ENCODE assay signal across 19 cellular contexts in genomic region chr15:32886441-32886840, GRCh38.
DNase-seq lines count a peak whose midpoint lies in the region; ATAC-seq, FAIRE-seq and TF ChIP-seq lines count a peak whose summit lies in the region.
"Had no signal": no experiment of that assay in that cellular context is flagged by ENCODE, and none has a peak within 500 bp of the region (broad histone marks: within the 10 kb centered on the region; RNA-seq: fewer than 3 reads in every experiment).

No MANE protein-coding gene starts in this region.

- TF ChIP-seq POLR2A in gastroesophageal sphincter (IDR thresholded peaks at IDR 0.05), result no peak

- no peak for DNase-seq in ascending aorta (ENCODE audit: low spot score in 2 of 2)
- peak; percentile 40 for DNase-seq in neural progenitor cell (ENCODE audit: low spot score)
- DNase-seq in A673 (ENCODE audit: low spot score), result no peak
- DNase-seq in NK-92 (lab: John Stamatoyannopoulos, UW; ENCODE audit: unreplicated experiment), result no peak
- no peak for DNase-seq in NK-92 treated with Interleukin-12 subunit alpha and Interleukin-12 subunit beta, amount 100 ng/mL, for 24 hours (lab: John Stamatoyannopoulos, UW)
- no peak for DNase-seq in GM19239 (ENCODE audit: insufficient read length, low spot score)
- DNase-seq: CD8-positive, alpha-beta T cell; DMS79; GOT3; NCI-H1105 treated with DMSO at 0.1 percent for 48 hours; NCI-H1694 treated with DMSO at 0.1 percent for 48 hours; NCI-H2107; NCI-H226; NCI-H524 treated with DMSO at 0.1 percent for 48 hours; SHP77 had no signal

- H4K20me1 ChIP-seq in neural progenitor cell (ENCODE audit: low read depth), result no peaks in the 10 kb centered on the region
- H4K20me1 ChIP-seq: BLaER1 had no signal

- CTCF ChIA-PET in A673 (lab: Charles Lee), result interaction anchor here (0.6 kb wide), 1 partner anchor 70 kb away, joined by 8 read pairs; no protein-coding TSS in a partner anchor

- H3K4me3 ChIP-seq in ascending aorta (no peak overlapping the region), gastroesophageal sphincter (no peak overlapping the region), neural progenitor cell (no peak overlapping the region), A673 (ENCODE audit: low read depth, low read length, poor library complexity, severe bottlenecking) (no peak overlapping the region)
- H3K4me3 ChIP-seq: BLaER1 had no signal

- H3K4me3 Mint-ChIP-seq in neural progenitor cell, result no peak overlapping the region
- H3K4me3 Mint-ChIP-seq: CD8-positive, alpha-beta T cell had no signal

- no peak overlapping the region for H2AFZ ChIP-seq in neural progenitor cell (replicated peaks)

- H3K4me2 ChIP-seq in neural progenitor cell, result peak overlapping the region; percentile 41
- H3K4me2 ChIP-seq: BLaER1 had no signal

- WGBS in gastroesophageal sphincter (ENCODE audit: low coverage in 1 of 2), 2 donors, result 40 to 49% methylated on average over 1 to 4 of the region's 8 CpGs

- peaks cover 16% of the 10 kb centered on the region for H3K4me1 Mint-ChIP-seq in neural progenitor cell

- peaks cover 15% of the 10 kb centered on the region for H3F3A ChIP-seq in neural progenitor cell (ENCODE audit: low read depth)

- peaks cover 0 to 4% of the 10 kb centered on the region in 2 donors for H3K4me1 ChIP-seq in ascending aorta
- peaks cover 0 to 54% (median 15%) of the 10 kb centered on the region in 3 donors for H3K4me1 ChIP-seq in gastroesophageal sphincter
- H3K4me1 ChIP-seq in neural progenitor cell, result peaks cover 15% of the 10 kb centered on the region
- no peaks in the 10 kb centered on the region for H3K4me1 ChIP-seq in A673 (ENCODE audit: insufficient read depth, low read length, poor library complexity, severe bottlenecking)
- H3K4me1 ChIP-seq: BLaER1 had no signal

- H3K79me2 ChIP-seq in neural progenitor cell (ENCODE audit: low read depth), result no peaks in the 10 kb centered on the region

- H3K27ac ChIP-seq in ascending aorta (peak overlapping the region; percentile 47 to 71), gastroesophageal sphincter (peak overlapping the region; percentile 80 to 81 (median 81)), neural progenitor cell (no peak overlapping the region), A673 (ENCODE audit: low read depth, low read length, poor library complexity, severe bottlenecking) (no peak overlapping the region)
- H3K27ac ChIP-seq: BLaER1 had no signal

- H3K27me3 ChIP-seq in ascending aorta (no peaks in the 10 kb centered on the region), gastroesophageal sphincter (no peaks in the 10 kb centered on the region), neural progenitor cell (no peaks in the 10 kb centered on the region), A673 (replicated peaks; ENCODE audit: insufficient read depth, low read depth, low read length, poor library complexity) (no peaks in the 10 kb centered on the region)
- H3K27me3 ChIP-seq: BLaER1 had no signal

- POLR2A ChIA-PET in A673 (lab: Charles Lee; ENCODE audit: low non-redundant PET), result no interaction called here

- peaks cover 8% of the 10 kb centered on the region for H3K9me3 Mint-ChIP-seq in neural progenitor cell
- H3K9me3 Mint-ChIP-seq: CD8-positive, alpha-beta T cell had no signal

- intact Hi-C loops in ascending aorta (cut with DNase I), result no loop called here
- intact Hi-C loops in A673 (cut with micrococcal nuclease; ENCODE audit: unreplicated experiment), result no loop called here

- TF ChIP-seq CTCF in ascending aorta (IDR thresholded peaks at IDR 0.05) (no peak), gastroesophageal sphincter (IDR thresholded peaks at IDR 0.05) (no peak), neural progenitor cell (IDR thresholded peaks at IDR 0.05) (no peak), A673 (conservative IDR thresholded peaks at IDR 0.05; ENCODE audit: low read depth, low read length) (no peak)

- H3K9ac ChIP-seq in neural progenitor cell, result no peak overlapping the region
- H3K9ac ChIP-seq: BLaER1 had no signal

- no peak for TF ChIP-seq EP300 in gastroesophageal sphincter (IDR thresholded peaks at IDR 0.05)

- no peaks in the 10 kb centered on the region for H3K27me3 Mint-ChIP-seq in neural progenitor cell (ENCODE audit: insufficient read depth, low read depth)

- no peak overlapping the region for H3K27ac Mint-ChIP-seq in neural progenitor cell
- H3K27ac Mint-ChIP-seq: CD8-positive, alpha-beta T cell had no signal

- H3K36me3 Mint-ChIP-seq in neural progenitor cell, result peaks cover 2% of the 10 kb centered on the region
- H3K36me3 Mint-ChIP-seq: CD8-positive, alpha-beta T cell had no signal

- no peak for FAIRE-seq in GM19239 (lab: Jason Lieb, UNC)
- FAIRE-seq: D721Med, RCC 7860 had no signal

- no TSS peak for BruUV-seq in A673 (replicated peaks; lab: Mats Ljungman, UMichigan)

- H3K36me3 ChIP-seq in ascending aorta (no peaks in the 10 kb centered on the region), gastroesophageal sphincter (no peaks in the 10 kb centered on the region), neural progenitor cell (no peaks in the 10 kb centered on the region), A673 (ENCODE audit: insufficient read depth, low read length, poor library complexity, severe bottlenecking) (no peaks in the 10 kb centered on the region)
- H3K36me3 ChIP-seq: BLaER1 had no signal

- ATAC-seq in gastroesophageal sphincter, result no peak
- ATAC-seq: CD8-positive, alpha-beta T cell had no signal

- H3K9me3 ChIP-seq in ascending aorta, result peaks cover 0 to 2% of the 10 kb centered on the region in 2 donors
- H3K9me3 ChIP-seq in gastroesophageal sphincter, result peaks cover 0 to 3% (median 0%) of the 10 kb centered on the region in 3 donors
- H3K9me3 ChIP-seq in neural progenitor cell (ENCODE audit: low read depth), result no peaks in the 10 kb centered on the region
- H3K9me3 ChIP-seq in A673 (ENCODE audit: low read depth, low read length, poor library complexity, severe bottlenecking), result no peaks in the 10 kb centered on the region
- H3K9me3 ChIP-seq: BLaER1 had no signal

Comparison
In these comparisons a context has a peak if more than half of its experiments do, and no peak if none do; other contexts are left out.
1. H3K27ac ChIP-seq: peak in ascending aorta (2 of 2) and gastroesophageal sphincter (4 of 4); none in neural progenitor cell (single experiment) and A673 (single experiment).